In genomic region chr7:107995184-107996071, GRCh38 we compare ENCODE assay signal across 1 cellular context.
TF ChIP-seq lines count a peak whose summit lies in the region.

No MANE protein-coding gene starts in this region.

TF ChIP-seq in SK-N-SH treated with all-trans-retinoic acid at 6 μM for 48 hours, 23 proteins besides CTCF, POLR2A, EP300 and RAD21 (continued from another document):
- 0 out of 2 replicates have a peak, but pooled peaks have one; percentile 14 for TF ChIP-seq TSHZ2 (CRISPR knock-in tag; IDR thresholded peaks at IDR 0.05)
- TF ChIP-seq BACH2 (CRISPR knock-in tag; IDR thresholded peaks at IDR 0.05; ENCODE audit: borderline replicate concordance) = no peak
- TF ChIP-seq ESRRG (CRISPR knock-in tag; IDR thresholded peaks at IDR 0.05) = no peak
- no peak for TF ChIP-seq TCF4 (CRISPR knock-in tag; IDR thresholded peaks at IDR 0.05; ENCODE audit: borderline replicate concordance)
- TF ChIP-seq CSRNP3 (CRISPR knock-in tag; IDR thresholded peaks at IDR 0.05) = no peak
- TF ChIP-seq ZFP30 (CRISPR knock-in tag; IDR thresholded peaks at IDR 0.05) = 0 out of 2 replicates have a peak, but pooled peaks have one; percentile 5
- no peak for TF ChIP-seq GLIS3 (CRISPR knock-in tag; IDR thresholded peaks at IDR 0.05)
- TF ChIP-seq SNAI2 (CRISPR knock-in tag; IDR thresholded peaks at IDR 0.05) = 0 out of 2 replicates have a peak, but pooled peaks have one; percentile 25
- no peak for TF ChIP-seq ZNF8 (CRISPR knock-in tag; IDR thresholded peaks at IDR 0.05)
- 0 out of 2 replicates have a peak, but pooled peaks have one; percentile 57 for TF ChIP-seq RARB (CRISPR knock-in tag; IDR thresholded peaks at IDR 0.05)
- no peak for TF ChIP-seq ZFP3 (CRISPR knock-in tag; IDR thresholded peaks at IDR 0.05)
- peak; percentile 85 for TF ChIP-seq ISL1 (CRISPR knock-in tag; IDR thresholded peaks at IDR 0.05)
- no peak for TF ChIP-seq PPARA (CRISPR knock-in tag; IDR thresholded peaks at IDR 0.05; ENCODE audit: borderline replicate concordance)
- TF ChIP-seq, protein P1, sequence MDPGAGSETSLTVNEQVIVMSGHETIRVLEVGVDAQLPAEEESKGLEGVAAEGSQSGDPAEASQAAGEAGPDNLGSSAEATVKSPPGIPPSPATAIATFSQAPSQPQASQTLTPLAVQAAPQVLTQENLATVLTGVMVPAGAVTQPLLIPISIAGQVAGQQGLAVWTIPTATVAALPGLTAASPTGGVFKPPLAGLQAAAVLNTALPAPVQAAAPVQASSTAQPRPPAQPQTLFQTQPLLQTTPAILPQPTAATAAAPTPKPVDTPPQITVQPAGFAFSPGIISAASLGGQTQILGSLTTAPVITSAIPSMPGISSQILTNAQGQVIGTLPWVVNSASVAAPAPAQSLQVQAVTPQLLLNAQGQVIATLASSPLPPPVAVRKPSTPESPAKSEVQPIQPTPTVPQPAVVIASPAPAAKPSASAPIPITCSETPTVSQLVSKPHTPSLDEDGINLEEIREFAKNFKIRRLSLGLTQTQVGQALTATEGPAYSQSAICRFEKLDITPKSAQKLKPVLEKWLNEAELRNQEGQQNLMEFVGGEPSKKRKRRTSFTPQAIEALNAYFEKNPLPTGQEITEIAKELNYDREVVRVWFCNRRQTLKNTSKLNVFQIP (CRISPR knock-in tag; IDR thresholded peaks at IDR 0.05; ENCODE audit: borderline replicate concordance, low read depth) = no peak
- TF ChIP-seq ARNTL (CRISPR knock-in tag; IDR thresholded peaks at IDR 0.05; ENCODE audit: borderline replicate concordance, low read depth) = no peak
- TF ChIP-seq OSR1 (CRISPR knock-in tag; IDR thresholded peaks at IDR 0.05) = no peak
TF ChIP-seq in SK-N-SH treated with all-trans-retinoic acid at 6 μM for 48 hours: peak in this region for 6.
